21 cellular contexts compared by ENCODE assay signal in the genomic region with DNA sequence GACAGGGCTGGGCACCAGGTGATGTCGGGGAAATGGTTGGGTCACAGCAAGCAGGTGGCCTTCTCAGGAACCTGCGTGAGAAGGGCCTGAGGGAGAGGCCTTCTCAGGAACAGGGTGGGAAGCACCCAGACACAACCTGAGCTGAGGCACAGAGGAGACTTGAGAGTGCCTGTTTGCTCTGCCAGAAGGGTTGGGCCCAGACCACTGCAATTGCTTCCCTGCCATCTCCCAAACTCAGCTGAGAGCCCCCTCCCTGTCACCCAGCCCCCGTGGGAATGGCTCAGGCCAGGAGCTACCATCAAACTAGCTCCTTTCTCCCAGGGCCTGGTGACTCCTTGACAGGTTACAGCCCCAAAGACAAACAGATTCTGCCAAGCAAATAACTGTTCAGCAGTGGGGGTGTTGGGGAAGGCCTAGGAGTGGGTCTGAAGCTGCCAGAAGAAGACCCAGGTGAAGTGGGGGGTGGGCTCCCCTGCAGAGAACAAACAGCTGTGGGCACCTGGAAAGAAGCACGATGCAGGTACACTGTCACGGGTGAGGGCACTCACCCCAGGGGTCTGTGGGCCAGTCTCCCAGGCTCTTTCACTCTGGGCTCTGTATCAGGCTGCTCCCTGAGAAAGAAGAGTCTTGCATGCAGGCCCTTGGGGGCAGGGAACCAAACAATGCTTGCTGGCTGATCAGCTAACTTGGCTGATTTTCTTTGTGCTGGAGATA. TPM values are rescaled to one million over a fixed set of nuclear protein-coding genes. Genes with fewer than 3 reads are reported as not detected.
DNase-seq lines count a peak whose midpoint lies in the region; ATAC-seq and TF ChIP-seq lines count a peak whose summit lies in the region.
"Had no signal": no experiment of that assay in that cellular context is flagged by ENCODE, and none has a peak within 500 bp of the region (broad histone marks: within the 10 kb centered on the region; RNA-seq: fewer than 3 reads in every experiment).

No MANE protein-coding gene starts in this region.

- no peaks in the 10 kb centered on the region for H3K27me3 Mint-ChIP-seq in effector memory CD8-positive, alpha-beta T cell
- H3K27me3 Mint-ChIP-seq: activated CD8-positive, alpha-beta memory T cell treated with anti-CD3 and anti-CD28 coated beads, Interleukin-2, amount 10 ng/mL, durations not matched to agents 7 days and 5 days had no signal

- peaks cover 27% of the 10 kb centered on the region for H3K36me3 Mint-ChIP-seq in effector memory CD8-positive, alpha-beta T cell (ENCODE audit: insufficient read depth)
- H3K36me3 Mint-ChIP-seq: activated CD8-positive, alpha-beta memory T cell treated with anti-CD3 and anti-CD28 coated beads, Interleukin-2, amount 10 ng/mL, durations not matched to agents 7 days and 5 days; WTC11 had no signal

- intact Hi-C loops in posterior vena cava (cut with DNase I): no loop called here

- in situ Hi-C loops in GM13977 (cut with MboI; ENCODE audit: low pct_unique_long_range_greater_than_20kb, low sequenced_read_pairs, unreplicated experiment): no loop called here

- H3K9me3 Mint-ChIP-seq in effector memory CD8-positive, alpha-beta T cell: no peaks in the 10 kb centered on the region
- H3K9me3 Mint-ChIP-seq: activated T-cell treated with anti-CD3 and anti-CD28 coated beads, Interleukin-2, amount 50 U/mL, for 72 hours; WTC11 had no signal

- TF ChIP-seq CTCF in GM13977 (IDR thresholded peaks at IDR 0.05; ENCODE audit: extremely low read depth, insufficient read depth, missing control alignments): no peak

- no peak overlapping the region for H3K4me3 Mint-ChIP-seq in effector memory CD8-positive, alpha-beta T cell
- H3K4me3 Mint-ChIP-seq: activated CD8-positive, alpha-beta memory T cell treated with anti-CD3 and anti-CD28 coated beads, Interleukin-2, amount 10 ng/mL, durations not matched to agents 7 days and 5 days; activated T-cell treated with anti-CD3 and anti-CD28 coated beads, Interleukin-2, amount 50 U/mL, for 72 hours; WTC11 had no signal

- peaks cover 3 to 16% of the 10 kb centered on the region in 2 donors for H3K4me1 Mint-ChIP-seq in effector memory CD8-positive, alpha-beta T cell (ENCODE audit: low read depth in 2 of 2)
- H3K4me1 Mint-ChIP-seq: activated CD8-positive, alpha-beta memory T cell treated with anti-CD3 and anti-CD28 coated beads, Interleukin-2, amount 10 ng/mL, durations not matched to agents 7 days and 5 days had no signal

- H3K27ac Mint-ChIP-seq in effector memory CD8-positive, alpha-beta T cell: peak overlapping the region; percentile 23 to 73
- H3K27ac Mint-ChIP-seq: activated CD8-positive, alpha-beta memory T cell treated with anti-CD3 and anti-CD28 coated beads, Interleukin-2, amount 10 ng/mL, durations not matched to agents 7 days and 5 days; activated T-cell treated with anti-CD3 and anti-CD28 coated beads, Interleukin-2, amount 50 U/mL, for 72 hours had no signal

- DNase-seq in GM13977 (ENCODE audit: low spot score) (peak; percentile 18), NCI-H146 treated with DMSO at 0.1 percent for 48 hours (lab: John Stamatoyannopoulos, UW; ENCODE audit: unreplicated experiment) (peak; percentile 44), posterior vena cava (ENCODE audit: low spot score) (peak; percentile 62), KG1 (lab: John Stamatoyannopoulos, UW) (no peak), ureter (ENCODE audit: low spot score) (no peak), H4 (ENCODE audit: low spot score) (no peak)
- DNase-seq in effector memory CD8-positive, alpha-beta T cell: no peak
- DNase-seq: activated CD8-positive, alpha-beta memory T cell treated with anti-CD3 and anti-CD28 coated beads, Interleukin-2, amount 10 ng/mL, durations not matched to agents 7 days and 5 days; activated naive CD4-positive, alpha-beta T cell treated with Interleukin-2 at 50 U/mL for 16 hours; activated T-cell treated with anti-CD3 and anti-CD28 coated beads, Interleukin-2, amount 50 U/mL, for 72 hours; DMS79; effector CD4-positive, alpha-beta T cell; erythroblast; GDM1; heart left ventricle; Kasumi-1; NCI-H187; NCI-H526; SW 1271 had no signal

- no peak for ATAC-seq in effector memory CD8-positive, alpha-beta T cell (replicated peaks)
- ATAC-seq: activated CD8-positive, alpha-beta memory T cell treated with anti-CD3 and anti-CD28 coated beads, Interleukin-2, amount 10 ng/mL, durations not matched to agents 7 days and 5 days; activated T-cell treated with anti-CD3 and anti-CD28 coated beads, Interleukin-2, amount 50 U/mL, for 72 hours; HCT116; WTC11 had no signal

RNA-seq across cellular contexts. Expression of gene SPDEF, which starts 30.4 kb away (rescaled TPM):
- total RNA-seq in posterior vena cava: not detected
- 3.5 TPM for total RNA-seq in ureter
- 0.29 TPM in 1 of 2 replicates, not detected in the other for total RNA-seq in H4 (2014; rRNA removed; shearing (Covaris generic))

Comparison
In these comparisons a context has a peak if more than half of its experiments do, and no peak if none do; other contexts are left out.
1. DNase-seq: peak in GM13977 (single experiment), NCI-H146 treated with DMSO at 0.1 percent for 48 hours (single experiment) and posterior vena cava (single experiment); none in effector memory CD8-positive, alpha-beta T cell (0 of 3), KG1 (single experiment), ureter (single experiment) and H4 (single experiment).